Comparison of ENCODE assay signal across 12 cellular contexts in the genomic region with DNA sequence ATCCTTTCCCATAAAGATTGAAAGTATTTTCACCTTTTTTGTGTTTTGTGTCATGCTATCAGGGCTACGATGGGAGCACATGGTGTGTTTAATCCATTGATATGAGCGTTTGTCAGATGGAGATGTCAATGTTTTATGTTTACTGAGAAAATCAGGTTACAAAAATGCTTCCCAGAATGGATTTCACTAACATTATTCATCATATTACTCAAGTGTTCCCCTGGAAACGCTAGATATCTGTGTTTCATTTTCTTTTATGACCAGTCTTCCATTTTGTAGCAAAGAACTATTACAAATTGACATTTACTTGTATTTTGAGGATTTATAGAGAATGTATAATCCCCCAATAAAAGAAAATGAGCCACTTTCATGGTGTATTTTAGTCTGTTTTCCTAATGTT.
DNase-seq lines count a peak whose midpoint lies in the region; TF ChIP-seq lines count a peak whose summit lies in the region.
"Had no signal": no experiment of that assay in that cellular context is flagged by ENCODE, and none has a peak within 500 bp of the region (broad histone marks: within the 10 kb centered on the region; RNA-seq: fewer than 3 reads in every experiment).

No MANE protein-coding gene starts in this region.

- H3K9ac ChIP-seq in neural progenitor cell = no peak overlapping the region

- H3K4me1 ChIP-seq in vagina = peaks cover 28% of the 10 kb centered on the region
- H3K4me1 ChIP-seq in neural progenitor cell = no peaks in the 10 kb centered on the region
- H3K4me1 ChIP-seq: right lobe of liver, testis had no signal

- H3K36me3 ChIP-seq in brain microvascular endothelial cell (replicated peaks) = no peaks in the 10 kb centered on the region
- H3K36me3 ChIP-seq in vagina = no peaks in the 10 kb centered on the region
- no peaks in the 10 kb centered on the region for H3K36me3 ChIP-seq in neural progenitor cell
- H3K36me3 ChIP-seq: MG63, right lobe of liver had no signal

- intact Hi-C loops in vagina (cut with DNase I) = no loop called here

- no peaks in the 10 kb centered on the region for H3F3A ChIP-seq in neural progenitor cell (ENCODE audit: low read depth)

- no peak overlapping the region for H3K27ac Mint-ChIP-seq in neural progenitor cell
- H3K27ac Mint-ChIP-seq: activated T-cell treated with anti-CD3 and anti-CD28 coated beads, Interleukin-2, amount 50 U/mL, for 72 hours; immature natural killer cell had no signal

- no peaks in the 10 kb centered on the region for H3K4me1 Mint-ChIP-seq in neural progenitor cell
- H3K4me1 Mint-ChIP-seq: immature natural killer cell had no signal

- no peak for TF ChIP-seq CTCF in brain microvascular endothelial cell (IDR thresholded peaks at IDR 0.05; ENCODE audit: low read depth, low read length, missing control alignments)
- no peak for TF ChIP-seq CTCF in vagina (IDR thresholded peaks at IDR 0.05)
- no peak for TF ChIP-seq CTCF in neural progenitor cell (IDR thresholded peaks at IDR 0.05)

- H3K27me3 ChIP-seq in brain microvascular endothelial cell (replicated peaks) (no peaks in the 10 kb centered on the region), vagina (no peaks in the 10 kb centered on the region), neural progenitor cell (no peaks in the 10 kb centered on the region)
- H3K27me3 ChIP-seq: MG63, right lobe of liver, testis had no signal

- in situ Hi-C loops in brain microvascular endothelial cell (cut with HindIII; ENCODE audit: low pct_ligation_motif_present, low sequenced_read_pairs) = no loop called here

- no peak overlapping the region for H2AFZ ChIP-seq in neural progenitor cell (replicated peaks)

- no peak overlapping the region for H3K4me2 ChIP-seq in neural progenitor cell

- H3K79me2 ChIP-seq in neural progenitor cell (ENCODE audit: low read depth) = no peaks in the 10 kb centered on the region

- no peak for TF ChIP-seq POLR2A in vagina (IDR thresholded peaks at IDR 0.05)

- DNase-seq in HS-5 (ENCODE audit: low read depth) (peak; percentile 63), brain microvascular endothelial cell (peak; percentile 21), hepatic stellate cell (ENCODE audit: low spot score) (peak; percentile 48), vagina (ENCODE audit: extremely low spot score in 2 of 2) (no peak), retina (no peak), NCI-H526 treated with DMSO at 0.1 percent for 48 hours (lab: John Stamatoyannopoulos, UW) (no peak), neural progenitor cell (ENCODE audit: low spot score) (no peak)
- DNase-seq: activated T-cell treated with anti-CD3 and anti-CD28 coated beads, Interleukin-2, amount 50 U/mL, for 72 hours; immature natural killer cell; MG63; right lobe of liver; testis had no signal

- H3K9me3 Mint-ChIP-seq in neural progenitor cell = peaks cover 2% of the 10 kb centered on the region

- H3K27ac ChIP-seq in brain microvascular endothelial cell (peak overlapping the region; percentile 53), vagina (peak overlapping the region; percentile 58), neural progenitor cell (no peak overlapping the region)
- H3K27ac ChIP-seq: right lobe of liver, testis had no signal

- H3K4me3 ChIP-seq in brain microvascular endothelial cell (ENCODE audit: low read depth, low read length) (no peak overlapping the region), vagina (no peak overlapping the region), neural progenitor cell (no peak overlapping the region)
- H3K4me3 ChIP-seq: MG63, right lobe of liver, testis had no signal

- no peaks in the 10 kb centered on the region for H3K36me3 Mint-ChIP-seq in neural progenitor cell
- H3K36me3 Mint-ChIP-seq: immature natural killer cell had no signal

- H3K9me3 ChIP-seq in vagina = no peaks in the 10 kb centered on the region
- no peaks in the 10 kb centered on the region for H3K9me3 ChIP-seq in neural progenitor cell (ENCODE audit: low read depth)
- H3K9me3 ChIP-seq: right lobe of liver, testis had no signal

- H3K4me3 Mint-ChIP-seq in neural progenitor cell = no peak overlapping the region
- H3K4me3 Mint-ChIP-seq: activated T-cell treated with anti-CD3 and anti-CD28 coated beads, Interleukin-2, amount 50 U/mL, for 72 hours; immature natural killer cell had no signal

- H4K20me1 ChIP-seq in neural progenitor cell (ENCODE audit: low read depth) = no peaks in the 10 kb centered on the region

- no peaks in the 10 kb centered on the region for H3K27me3 Mint-ChIP-seq in neural progenitor cell (ENCODE audit: insufficient read depth, low read depth)

Comparison
In these comparisons a context has a peak if more than half of its experiments do, and no peak if none do; other contexts are left out.
1. DNase-seq: peak in HS-5 (single experiment), brain microvascular endothelial cell (single experiment) and hepatic stellate cell (single experiment); none in vagina (0 of 2), retina (single experiment), NCI-H526 treated with DMSO at 0.1 percent for 48 hours (single experiment) and neural progenitor cell (single experiment).